Comparison of ENCODE assay signal across 12 cellular contexts in the genomic region with DNA sequence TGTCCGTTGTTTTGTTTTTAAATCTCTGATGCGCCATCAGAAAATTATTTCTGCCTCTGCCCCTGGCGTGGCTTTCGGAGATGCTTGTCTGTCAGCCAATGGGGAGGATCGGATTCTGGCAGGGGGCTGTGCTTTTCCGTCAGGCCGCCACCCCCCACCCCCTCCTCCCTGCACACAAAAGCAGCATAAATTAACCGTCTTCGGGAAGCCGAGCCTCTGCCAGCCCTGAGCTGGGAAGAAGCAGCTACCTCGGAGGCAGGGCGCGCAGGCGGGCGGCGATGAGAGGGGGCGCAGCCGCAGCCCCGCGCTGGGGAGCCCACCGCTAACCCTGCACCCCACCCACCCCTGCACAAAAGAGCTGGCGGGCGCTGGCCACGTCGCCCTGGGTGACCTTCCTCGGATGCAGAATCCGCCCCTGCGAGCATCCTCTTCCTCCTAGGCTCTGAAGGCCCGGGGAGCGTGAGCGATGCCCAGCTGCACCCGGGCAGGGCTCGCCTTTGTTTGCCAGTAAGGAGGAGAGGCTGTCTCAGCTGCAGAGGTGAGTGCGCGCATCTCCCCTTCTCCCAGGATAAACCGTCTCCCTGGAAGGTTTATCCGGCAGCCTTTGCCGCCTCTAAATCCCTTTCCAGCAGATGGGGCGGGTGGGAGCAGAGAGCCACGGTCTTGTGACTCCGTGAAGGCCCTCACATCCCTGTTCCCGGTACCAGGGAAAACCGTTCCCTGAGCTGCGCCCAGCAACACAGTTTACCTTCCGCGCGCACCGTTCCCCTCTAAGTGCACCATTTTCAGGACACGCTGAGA. TPM values are rescaled to one million over a fixed set of nuclear protein-coding genes. Genes with fewer than 3 reads are reported as not detected.
DNase-seq lines count a peak whose midpoint lies in the region; ATAC-seq and TF ChIP-seq lines count a peak whose summit lies in the region.
"Had no signal": no experiment of that assay in that cellular context is flagged by ENCODE, and none has a peak within 500 bp of the region (broad histone marks: within the 10 kb centered on the region; RNA-seq: fewer than 3 reads in every experiment).

Gene ATCAY, plus strand, starts transcription at position 215 of the 801 bp plus-strand sequence. CDS start 5,083 bp downstream, outside the sequence.

- no peaks in the 10 kb centered on the region for H3K9me3 Mint-ChIP-seq in type B pancreatic cell

- DNase-seq in DMS53 (lab: John Stamatoyannopoulos, UW), result peak; percentile 27
- DNase-seq in DMS53 treated with DMSO at 0.1 percent for 48 hours (lab: John Stamatoyannopoulos, UW; ENCODE audit: unreplicated experiment), result no peak
- DNase-seq in NCI-H526 (lab: John Stamatoyannopoulos, UW), result peak; percentile 74 to 83
- DNase-seq in hippocampal formation (lab: John Stamatoyannopoulos, UW), result peak; percentile 21 to 42
- DNase-seq in type B pancreatic cell (ENCODE audit: extremely low spot score, unreplicated experiment), result no peak
- DNase-seq in foreskin keratinocyte, result no peak
- DNase-seq in omental fat pad (ENCODE audit: low spot score), result no peak
- no peak for DNase-seq in GM19238 (ENCODE audit: insufficient read length, low spot score)
- DNase-seq: left lung, NCI-H774 had no signal

- H3K36me3 Mint-ChIP-seq in type B pancreatic cell, result no peaks in the 10 kb centered on the region

- TF ChIP-seq CTCF in type B pancreatic cell (conservative IDR thresholded peaks at IDR 0.05) (no peak), foreskin keratinocyte (conservative IDR thresholded peaks at IDR 0.05) (no peak), omental fat pad (IDR thresholded peaks at IDR 0.05) (no peak)

- H3K27ac ChIP-seq in foreskin keratinocyte, result no peak within 1 kb of the TSS
- H3K27ac ChIP-seq: left lung, thoracic aorta had no signal

- no peaks in the 10 kb centered on the region for H3K4me1 Mint-ChIP-seq in type B pancreatic cell (ENCODE audit: unreplicated experiment)

- H3K27me3 ChIP-seq in foreskin keratinocyte, result peaks cover 29% of the 10 kb centered on the region

- no peaks in the 10 kb centered on the region for H3K4me1 ChIP-seq in foreskin keratinocyte
- H3K4me1 ChIP-seq: left lung had no signal

- no peak within 1 kb of the TSS for H3K27ac Mint-ChIP-seq in type B pancreatic cell

- no peak for ATAC-seq in foreskin keratinocyte
- no peak for ATAC-seq in omental fat pad (ENCODE audit: low FRiP score)
- ATAC-seq: left lung had no signal

- H3K27me3 Mint-ChIP-seq in type B pancreatic cell, result peaks cover 53% of the 10 kb centered on the region

- peak within 1 kb of the TSS; percentile 61 for H3K4me3 Mint-ChIP-seq in type B pancreatic cell

RNA-seq across cellular contexts. Expression of gene ATCAY, which starts in this region (rescaled TPM):
- total RNA-seq in type B pancreatic cell (ENCODE audit: low replicate concordance) (1.5 and 3.3 TPM in 2 replicates), foreskin keratinocyte (not detected in 2 replicates), omental fat pad (not detected)
- not detected in 2 replicates for polyA plus RNA-seq in foreskin keratinocyte
- total RNA-seq: A172, left lung, thoracic aorta had no signal

Comparison
In these comparisons a context has a peak if more than half of its experiments do, and no peak if none do; other contexts are left out.
1. DNase-seq: peak in DMS53 (single experiment), NCI-H526 (2 of 2) and hippocampal formation (2 of 2); none in DMS53 treated with DMSO at 0.1 percent for 48 hours (single experiment), type B pancreatic cell (single experiment), foreskin keratinocyte (0 of 2), omental fat pad (single experiment) and GM19238 (single experiment).